In genomic region chr17:29131814-29132682, GRCh38 we compare ENCODE assay signal across 8 cellular contexts. TPM values are rescaled to one million over a fixed set of nuclear protein-coding genes. Genes with fewer than 3 reads are reported as not detected.
A peak's percentile ranks its signal among the peaks of the same experiment; 100 is the strongest.
DNase-seq lines count a peak whose midpoint lies in the region; ATAC-seq and TF ChIP-seq lines count a peak whose summit lies in the region.

No MANE protein-coding gene starts in this region.

- in situ Hi-C loops in astrocyte of the cerebellum (cut with HindIII; ENCODE audit: low sequenced_read_pairs): no loop called here

- no peak overlapping the region for H3K27ac ChIP-seq in HEK293 (ENCODE audit: extremely low read depth, low read depth, low read length)

- no peak for ATAC-seq in HG02852 (IDR thresholded peaks at IDR 0.05; ENCODE audit: unreplicated experiment)
- no peak for ATAC-seq in HG03097 (IDR thresholded peaks at IDR 0.05; ENCODE audit: low FRiP score, unreplicated experiment)

- POLR2A ChIA-PET in HEK293 (lab: Yijun Ruan, JAX): interaction anchor here (1.0 kb wide), 1 partner anchor 8 kb away, joined by 3 read pairs; no protein-coding TSS in a partner anchor

- DNase-seq in AG08395 (ENCODE audit: low spot score): peak; percentile 94
- peak; percentile 49 for DNase-seq in astrocyte of the cerebellum (ENCODE audit: low read depth)
- peak; percentile 92 for DNase-seq in myocyte (ENCODE audit: low read depth)
- DNase-seq in NCI-H345 (lab: John Stamatoyannopoulos, UW): no peak
- DNase-seq in NCI-H526 treated with DMSO at 0.1 percent for 48 hours (lab: John Stamatoyannopoulos, UW): no peak

- H3K4me1 ChIP-seq in HEK293 (ENCODE audit: control insufficient read depth, insufficient read depth, low read length): peaks cover 2% of the 10 kb centered on the region; the same call in 1 of the 2 replicates

- no peaks in the 10 kb centered on the region for H3K9me3 ChIP-seq in HEK293 (ENCODE audit: control insufficient read depth, insufficient read depth, low read depth, low read length)

- TF ChIP-seq CTCF in HEK293 (tag by site-specific recombination; IDR thresholded peaks at IDR 0.05) (no peak), astrocyte of the cerebellum (IDR thresholded peaks at IDR 0.05; ENCODE audit: low read depth, low read length, missing control alignments) (no peak)

- no peaks in the 10 kb centered on the region for H3K36me3 ChIP-seq in HEK293 (ENCODE audit: control insufficient read depth in 2 of 2, insufficient read depth in 1 of 2, low read length in 2 of 2)

- no peak overlapping the region for H3K4me3 ChIP-seq in HEK293 (ENCODE audit: low read depth, low read length)
- no peak overlapping the region for H3K4me3 ChIP-seq in astrocyte of the cerebellum (ENCODE audit: low read depth, low read length)

- CTCF ChIA-PET in HEK293 (lab: Yijun Ruan, JAX): interaction anchor here (0.6 to 21.4 kb wide), 13 partner anchors 12 to 223 kb away, joined by 3 to 506 read pairs (median 4); partner anchors contain the start of gene MYO18A

TF ChIP-seq in HEK293, 187 proteins besides CTCF, POLR2A, EP300 and RAD21:
- TF ChIP-seq SETDB1 (IDR thresholded peaks at IDR 0.05; ENCODE audit: insufficient read length, low read length): no peak
- TF ChIP-seq, protein P1, sequence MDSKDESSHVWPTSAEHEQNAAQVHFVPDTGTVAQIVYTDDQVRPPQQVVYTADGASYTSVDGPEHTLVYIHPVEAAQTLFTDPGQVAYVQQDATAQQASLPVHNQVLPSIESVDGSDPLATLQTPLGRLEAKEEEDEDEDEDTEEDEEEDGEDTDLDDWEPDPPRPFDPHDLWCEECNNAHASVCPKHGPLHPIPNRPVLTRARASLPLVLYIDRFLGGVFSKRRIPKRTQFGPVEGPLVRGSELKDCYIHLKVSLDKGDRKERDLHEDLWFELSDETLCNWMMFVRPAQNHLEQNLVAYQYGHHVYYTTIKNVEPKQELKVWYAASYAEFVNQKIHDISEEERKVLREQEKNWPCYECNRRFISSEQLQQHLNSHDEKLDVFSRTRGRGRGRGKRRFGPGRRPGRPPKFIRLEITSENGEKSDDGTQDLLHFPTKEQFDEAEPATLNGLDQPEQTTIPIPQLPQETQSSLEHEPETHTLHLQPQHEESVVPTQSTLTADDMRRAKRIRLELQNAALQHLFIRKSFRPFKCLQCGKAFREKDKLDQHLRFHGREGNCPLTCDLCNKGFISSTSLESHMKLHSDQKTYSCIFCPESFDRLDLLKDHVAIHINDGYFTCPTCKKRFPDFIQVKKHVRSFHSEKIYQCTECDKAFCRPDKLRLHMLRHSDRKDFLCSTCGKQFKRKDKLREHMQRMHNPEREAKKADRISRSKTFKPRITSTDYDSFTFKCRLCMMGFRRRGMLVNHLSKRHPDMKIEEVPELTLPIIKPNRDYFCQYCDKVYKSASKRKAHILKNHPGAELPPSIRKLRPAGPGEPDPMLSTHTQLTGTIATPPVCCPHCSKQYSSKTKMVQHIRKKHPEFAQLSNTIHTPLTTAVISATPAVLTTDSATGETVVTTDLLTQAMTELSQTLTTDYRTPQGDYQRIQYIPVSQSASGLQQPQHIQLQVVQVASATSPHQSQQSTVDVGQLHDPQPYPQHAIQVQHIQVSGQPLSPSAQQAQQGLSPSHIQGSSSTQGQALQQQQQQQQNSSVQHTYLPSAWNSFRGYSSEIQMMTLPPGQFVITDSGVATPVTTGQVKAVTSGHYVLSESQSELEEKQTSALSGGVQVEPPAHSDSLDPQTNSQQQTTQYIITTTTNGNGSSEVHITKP (tag by site-specific recombination; IDR thresholded peaks at IDR 0.05): peak; percentile 34; the same call in 1 of the 2 replicates
- TF ChIP-seq EGR2 (tag by site-specific recombination; IDR thresholded peaks at IDR 0.05; ENCODE audit: low read depth): peak; percentile 61
- TF ChIP-seq ZFHX2 (tag by site-specific recombination; conservative IDR thresholded peaks at IDR 0.05): peak; percentile 60
- TF ChIP-seq, protein P2, sequence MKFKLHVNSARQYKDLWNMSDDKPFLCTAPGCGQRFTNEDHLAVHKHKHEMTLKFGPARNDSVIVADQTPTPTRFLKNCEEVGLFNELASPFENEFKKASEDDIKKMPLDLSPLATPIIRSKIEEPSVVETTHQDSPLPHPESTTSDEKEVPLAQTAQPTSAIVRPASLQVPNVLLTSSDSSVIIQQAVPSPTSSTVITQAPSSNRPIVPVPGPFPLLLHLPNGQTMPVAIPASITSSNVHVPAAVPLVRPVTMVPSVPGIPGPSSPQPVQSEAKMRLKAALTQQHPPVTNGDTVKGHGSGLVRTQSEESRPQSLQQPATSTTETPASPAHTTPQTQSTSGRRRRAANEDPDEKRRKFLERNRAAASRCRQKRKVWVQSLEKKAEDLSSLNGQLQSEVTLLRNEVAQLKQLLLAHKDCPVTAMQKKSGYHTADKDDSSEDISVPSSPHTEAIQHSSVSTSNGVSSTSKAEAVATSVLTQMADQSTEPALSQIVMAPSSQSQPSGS (tag by site-specific recombination; IDR thresholded peaks at IDR 0.05; ENCODE audit: low read depth): no peak
- peak; percentile 62; the same call in 1 of the 2 replicates for TF ChIP-seq ZNF449 (tag by site-specific recombination; IDR thresholded peaks at IDR 0.05)
- peak; percentile 61 for TF ChIP-seq ZNF341 (tag by site-specific recombination; IDR thresholded peaks at IDR 0.05; ENCODE audit: low read depth)
TF ChIP-seq in HEK293: peak in this region for 5.

RNA-seq across cellular contexts. Expression of gene MYO18A, which starts 48.1 kb away (rescaled TPM):
- 167 and 209 TPM in 2 replicates for total RNA-seq in myocyte
- polyA plus RNA-seq in myocyte (2012): 78.9 TPM

Comparison
In these comparisons a context has a peak if more than half of its experiments do, and no peak if none do; other contexts are left out.
1. DNase-seq: peak in AG08395 (single experiment), astrocyte of the cerebellum (single experiment) and myocyte (single experiment); none in NCI-H345 (single experiment) and NCI-H526 treated with DMSO at 0.1 percent for 48 hours (single experiment).